8 cellular contexts compared by ENCODE assay signal in the genomic region with DNA sequence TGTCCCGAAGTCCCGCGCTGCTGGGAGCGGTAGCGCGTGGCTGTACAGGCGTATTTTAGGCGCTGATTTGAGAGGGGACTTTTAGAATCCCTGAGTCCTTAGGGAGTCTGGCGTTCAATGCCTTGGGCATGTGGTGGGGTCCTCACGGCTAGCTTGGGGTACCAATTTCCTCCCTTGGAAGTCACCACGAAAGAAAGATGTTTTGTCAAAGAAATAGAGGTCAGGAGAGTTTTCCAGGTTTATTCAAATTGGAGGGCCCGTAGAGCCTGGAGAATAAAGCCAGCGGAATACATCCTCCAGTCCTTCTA.
DNase-seq lines count a peak whose midpoint lies in the region; ATAC-seq and TF ChIP-seq lines count a peak whose summit lies in the region.

No MANE protein-coding gene starts in this region.

- peaks cover 4 to 33% (median 23%) of the 10 kb centered on the region in 4 donors for H3K4me1 Mint-ChIP-seq in naive thymus-derived CD8-positive, alpha-beta T cell

- H3K36me3 Mint-ChIP-seq in naive thymus-derived CD8-positive, alpha-beta T cell, result peaks cover 0 to 2% (median 0%) of the 10 kb centered on the region in 3 donors

- no peaks in the 10 kb centered on the region for H4K20me1 ChIP-seq in BLaER1

- no peak for ATAC-seq in naive thymus-derived CD8-positive, alpha-beta T cell
- no peak for ATAC-seq in HG03135 (IDR thresholded peaks at IDR 0.05; ENCODE audit: unreplicated experiment)
- no peak for ATAC-seq in GM19397 (IDR thresholded peaks at IDR 0.05; ENCODE audit: unreplicated experiment)
- no peak for ATAC-seq in GM19023 (IDR thresholded peaks at IDR 0.05; ENCODE audit: unreplicated experiment)

- peak overlapping the region; percentile 74 to 91 (median 86) for H3K4me3 Mint-ChIP-seq in naive thymus-derived CD8-positive, alpha-beta T cell

- H3K27ac ChIP-seq in BLaER1, result peak overlapping the region; percentile 93
- H3K27ac ChIP-seq in cingulate gyrus (ENCODE audit: low read depth, low read length), result peak overlapping the region; percentile 92

- POLR2A ChIA-PET in naive thymus-derived CD8-positive, alpha-beta T cell (lab: Charles Lee), result interaction anchor here (0.6 to 4.1 kb wide), 2 partner anchors 65 to 391 kb away, joined by 4 to 60 read pairs; a partner anchor contains a TSS

- peaks cover 11% of the 10 kb centered on the region for H3K4me1 ChIP-seq in BLaER1

- no peaks in the 10 kb centered on the region for H3K36me3 ChIP-seq in BLaER1

- no peaks in the 10 kb centered on the region for H3K27me3 ChIP-seq in BLaER1

- no peak for TF ChIP-seq EP300 in Ishikawa (IDR thresholded peaks at IDR 0.05; ENCODE audit: borderline replicate concordance)

- no peak for TF ChIP-seq RAD21 in Ishikawa (IDR thresholded peaks at IDR 0.05; ENCODE audit: low read depth)

- H3K4me2 ChIP-seq in BLaER1, result peak overlapping the region; percentile 82

- H3K9me3 ChIP-seq in BLaER1, result peaks cover 15% of the 10 kb centered on the region

- peaks cover 0 to 4% (median 0%) of the 10 kb centered on the region in 9 donors for H3K9me3 Mint-ChIP-seq in naive thymus-derived CD8-positive, alpha-beta T cell

- no peaks in the 10 kb centered on the region for H3K27me3 Mint-ChIP-seq in naive thymus-derived CD8-positive, alpha-beta T cell

- H3K27ac Mint-ChIP-seq in naive thymus-derived CD8-positive, alpha-beta T cell, result peak overlapping the region; percentile 72 to 96 (median 90)

- peak overlapping the region; percentile 96 for H3K4me3 ChIP-seq in BLaER1

- in situ Hi-C loops in ACHN (cut with HindIII; ENCODE audit: low pct_ligation_motif_present, low pct_unique_long_range_greater_than_20kb, low sequenced_read_pairs), result no loop called here

- DNase-seq in naive thymus-derived CD8-positive, alpha-beta T cell, result no peak
- DNase-seq in ACHN, result no peak

- H3K9ac ChIP-seq in BLaER1, result peak overlapping the region; percentile 93

TF ChIP-seq in Ishikawa, 13 proteins besides CTCF, POLR2A, EP300 and RAD21:
- TF ChIP-seq, protein P1, sequence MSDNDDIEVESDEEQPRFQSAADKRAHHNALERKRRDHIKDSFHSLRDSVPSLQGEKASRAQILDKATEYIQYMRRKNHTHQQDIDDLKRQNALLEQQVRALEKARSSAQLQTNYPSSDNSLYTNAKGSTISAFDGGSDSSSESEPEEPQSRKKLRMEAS (IDR thresholded peaks at IDR 0.05), result peak; percentile 74
- TF ChIP-seq, protein P2, sequence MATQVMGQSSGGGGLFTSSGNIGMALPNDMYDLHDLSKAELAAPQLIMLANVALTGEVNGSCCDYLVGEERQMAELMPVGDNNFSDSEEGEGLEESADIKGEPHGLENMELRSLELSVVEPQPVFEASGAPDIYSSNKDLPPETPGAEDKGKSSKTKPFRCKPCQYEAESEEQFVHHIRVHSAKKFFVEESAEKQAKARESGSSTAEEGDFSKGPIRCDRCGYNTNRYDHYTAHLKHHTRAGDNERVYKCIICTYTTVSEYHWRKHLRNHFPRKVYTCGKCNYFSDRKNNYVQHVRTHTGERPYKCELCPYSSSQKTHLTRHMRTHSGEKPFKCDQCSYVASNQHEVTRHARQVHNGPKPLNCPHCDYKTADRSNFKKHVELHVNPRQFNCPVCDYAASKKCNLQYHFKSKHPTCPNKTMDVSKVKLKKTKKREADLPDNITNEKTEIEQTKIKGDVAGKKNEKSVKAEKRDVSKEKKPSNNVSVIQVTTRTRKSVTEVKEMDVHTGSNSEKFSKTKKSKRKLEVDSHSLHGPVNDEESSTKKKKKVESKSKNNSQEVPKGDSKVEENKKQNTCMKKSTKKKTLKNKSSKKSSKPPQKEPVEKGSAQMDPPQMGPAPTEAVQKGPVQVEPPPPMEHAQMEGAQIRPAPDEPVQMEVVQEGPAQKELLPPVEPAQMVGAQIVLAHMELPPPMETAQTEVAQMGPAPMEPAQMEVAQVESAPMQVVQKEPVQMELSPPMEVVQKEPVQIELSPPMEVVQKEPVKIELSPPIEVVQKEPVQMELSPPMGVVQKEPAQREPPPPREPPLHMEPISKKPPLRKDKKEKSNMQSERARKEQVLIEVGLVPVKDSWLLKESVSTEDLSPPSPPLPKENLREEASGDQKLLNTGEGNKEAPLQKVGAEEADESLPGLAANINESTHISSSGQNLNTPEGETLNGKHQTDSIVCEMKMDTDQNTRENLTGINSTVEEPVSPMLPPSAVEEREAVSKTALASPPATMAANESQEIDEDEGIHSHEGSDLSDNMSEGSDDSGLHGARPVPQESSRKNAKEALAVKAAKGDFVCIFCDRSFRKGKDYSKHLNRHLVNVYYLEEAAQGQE (IDR thresholded peaks at IDR 0.05; ENCODE audit: low read depth), result no peak
